Comparison of ENCODE assay signal across 2 cellular contexts in genomic region chr7:90446137-90446899, GRCh38.
TF ChIP-seq lines count a peak whose summit lies in the region.

No MANE protein-coding gene starts in this region.

TF ChIP-seq in HEK293, 187 proteins besides CTCF, POLR2A, EP300 and RAD21:
- TF ChIP-seq BCL11A (tag by site-specific recombination; IDR thresholded peaks at IDR 0.05; ENCODE audit: low read depth) (no peak), GLIS2 (tag by site-specific recombination; IDR thresholded peaks at IDR 0.05) (no peak), ZNF433 (tag by site-specific recombination; IDR thresholded peaks at IDR 0.05; ENCODE audit: low read depth) (no peak), PRDM1 (tag by site-specific recombination; IDR thresholded peaks at IDR 0.05) (peak; percentile 99), ZNF626 (tag by site-specific recombination; IDR thresholded peaks at IDR 0.05) (no peak), PRDM6 (tag by site-specific recombination; IDR thresholded peaks at IDR 0.05) (no peak), SALL2 (tag by site-specific recombination; IDR thresholded peaks at IDR 0.05; ENCODE audit: borderline replicate concordance) (no peak), BCL6B (tag by site-specific recombination; IDR thresholded peaks at IDR 0.05) (peak; percentile 45; the same call in 1 of the 2 replicates), ZNF221 (tag by site-specific recombination; IDR thresholded peaks at IDR 0.05; ENCODE audit: borderline replicate concordance) (no peak), ZNF366 (tag by site-specific recombination; conservative IDR thresholded peaks at IDR 0.05) (peak; percentile 90), ZNF830 (tag by site-specific recombination; IDR thresholded peaks at IDR 0.05; ENCODE audit: low read depth) (no peak), IKZF3 (tag by site-specific recombination; IDR thresholded peaks at IDR 0.05) (no peak)
TF ChIP-seq in HEK293: peak in this region for 3.

TF ChIP-seq in endothelial cell of umbilical vein, 7 proteins besides CTCF, POLR2A, EP300 and RAD21:
- TF ChIP-seq GATA2 (IDR thresholded peaks at IDR 0.05; ENCODE audit: insufficient read depth, insufficient read length, low read depth, low read length) (no peak), FOS (IDR thresholded peaks at IDR 0.05; ENCODE audit: borderline replicate concordance, insufficient read depth, low read length) (no peak), POLR2AphosphoS5 (IDR thresholded peaks at IDR 0.05; ENCODE audit: insufficient read depth, low read depth, low read length) (no peak), EZH2 (IDR thresholded peaks at IDR 0.05; ENCODE audit: borderline replicate concordance, low read depth, low read length, severe bottlenecking) (no peak), JUN (IDR thresholded peaks at IDR 0.05; ENCODE audit: borderline replicate concordance, insufficient read depth, insufficient read length, low read depth) (no peak), MYC (IDR thresholded peaks at IDR 0.05; ENCODE audit: low read depth, low read length) (no peak)
- TF ChIP-seq, protein P1, sequence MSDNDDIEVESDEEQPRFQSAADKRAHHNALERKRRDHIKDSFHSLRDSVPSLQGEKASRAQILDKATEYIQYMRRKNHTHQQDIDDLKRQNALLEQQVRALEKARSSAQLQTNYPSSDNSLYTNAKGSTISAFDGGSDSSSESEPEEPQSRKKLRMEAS (IDR thresholded peaks at IDR 0.05; ENCODE audit: insufficient read depth, insufficient read length): no peak
TF ChIP-seq in endothelial cell of umbilical vein: peak in this region for 0.
